Comparison of ENCODE assay signal across 8 cellular contexts in genomic region chrX:1239681-1240142, GRCh38. TPM values are rescaled to one million over a fixed set of nuclear protein-coding genes. Genes with fewer than 3 reads are reported as not detected.
DNase-seq lines count a peak whose midpoint lies in the region; ATAC-seq, FAIRE-seq and TF ChIP-seq lines count a peak whose summit lies in the region.

No MANE protein-coding gene starts in this region.

- H3K36me3 ChIP-seq in vagina: no peaks in the 10 kb centered on the region

- peak overlapping the region; percentile 81 for H3K27ac Mint-ChIP-seq in dendritic cell treated with granulocyte-macrophage colony-stimulating factor and Interleukin-4, amounts not matched to agents 40 ng/mL and 50 ng/mL, for 4 days

- H3K4me1 ChIP-seq in vagina: no peaks in the 10 kb centered on the region

- no peaks in the 10 kb centered on the region for H3K9me3 Mint-ChIP-seq in dendritic cell treated with granulocyte-macrophage colony-stimulating factor and Interleukin-4, amounts not matched to agents 40 ng/mL and 50 ng/mL, for 4 days

- peak overlapping the region; percentile 44 for H3K4me3 Mint-ChIP-seq in dendritic cell treated with granulocyte-macrophage colony-stimulating factor and Interleukin-4, amounts not matched to agents 40 ng/mL and 50 ng/mL, for 4 days

- intact Hi-C loops in dendritic cell treated with granulocyte-macrophage colony-stimulating factor and Interleukin-4, amounts not matched to agents 40 ng/mL and 50 ng/mL, for 4 days (cut with micrococcal nuclease): loop anchor here (2.0 kb wide), 2 partner anchors 17 to 33 kb away; no protein-coding TSS in a partner anchor
- intact Hi-C loops in vagina (cut with DNase I): no loop called here

- H3K4me1 Mint-ChIP-seq in dendritic cell treated with granulocyte-macrophage colony-stimulating factor and Interleukin-4, amounts not matched to agents 40 ng/mL and 50 ng/mL, for 4 days (ENCODE audit: low read depth): peaks cover 45% of the 10 kb centered on the region

- no peak overlapping the region for H3K27ac ChIP-seq in vagina

- ATAC-seq in HG03457 (IDR thresholded peaks at IDR 0.05; ENCODE audit: unreplicated experiment): peak; percentile 84

- no peaks in the 10 kb centered on the region for H3K36me3 Mint-ChIP-seq in dendritic cell treated with granulocyte-macrophage colony-stimulating factor and Interleukin-4, amounts not matched to agents 40 ng/mL and 50 ng/mL, for 4 days (ENCODE audit: low read depth)

- TF ChIP-seq POLR2A in vagina (IDR thresholded peaks at IDR 0.05): peak in 1 of 2 donors; percentile 13

- H3K27me3 ChIP-seq in vagina: no peaks in the 10 kb centered on the region

- no peaks in the 10 kb centered on the region for H3K9me3 ChIP-seq in vagina

- FAIRE-seq in GM19239 (lab: Jason Lieb, UNC): peak; percentile 80

- H3K4me3 ChIP-seq in vagina: no peak overlapping the region

- peak; percentile 36 for DNase-seq in GM19239 (ENCODE audit: insufficient read length, low spot score)
- DNase-seq in stimulated activated CD8-positive, alpha-beta memory T cell treated with anti-CD3 and anti-CD28 coated beads, Interleukin-12 subunit alpha, Interleukin-12 subunit beta, amount 100 ng/mL, for 4 hours (ENCODE audit: low read depth): peak; percentile 6
- no peak for DNase-seq in NCI-H2196 treated with DMSO at 0.1 percent for 48 hours (lab: John Stamatoyannopoulos, UW; ENCODE audit: unreplicated experiment)
- DNase-seq in vagina (ENCODE audit: extremely low spot score in 2 of 2): no peak
- DNase-seq in AG08396 (ENCODE audit: low spot score): no peak
- no peak for DNase-seq in NCI-H510A (lab: John Stamatoyannopoulos, UW)

- H3K27me3 Mint-ChIP-seq in dendritic cell treated with granulocyte-macrophage colony-stimulating factor and Interleukin-4, amounts not matched to agents 40 ng/mL and 50 ng/mL, for 4 days: peaks cover 11% of the 10 kb centered on the region

- TF ChIP-seq CTCF in vagina (IDR thresholded peaks at IDR 0.05): no peak

RNA-seq across cellular contexts. Expression of gene CRLF2, which starts 27.3 kb away (rescaled TPM):
- not detected for total RNA-seq in vagina

RNA-seq across cellular contexts. Expression of gene CSF2RA, which starts 28.9 kb away (rescaled TPM):
- total RNA-seq in vagina: 1.7 TPM

Comparison
In these comparisons a context has a peak if more than half of its experiments do, and no peak if none do; other contexts are left out.
1. DNase-seq: peak in GM19239 (single experiment) and stimulated activated CD8-positive, alpha-beta memory T cell treated with anti-CD3 and anti-CD28 coated beads, Interleukin-12 subunit alpha, Interleukin-12 subunit beta, amount 100 ng/mL, for 4 hours (single experiment); none in NCI-H2196 treated with DMSO at 0.1 percent for 48 hours (single experiment), vagina (0 of 2), AG08396 (single experiment) and NCI-H510A (single experiment).